Comparison of ENCODE assay signal across 26 cellular contexts in genomic region chr10:113713297-113713982, GRCh38. TPM values are rescaled to one million over a fixed set of nuclear protein-coding genes. Genes with fewer than 3 reads are reported as not detected.
DNase-seq lines count a peak whose midpoint lies in the region; ATAC-seq, FAIRE-seq and TF ChIP-seq lines count a peak whose summit lies in the region.
"Had no signal": no experiment of that assay in that cellular context is flagged by ENCODE, and none has a peak within 500 bp of the region (broad histone marks: within the 10 kb centered on the region; RNA-seq: fewer than 3 reads in every experiment).

No MANE protein-coding gene starts in this region.

- H3K27ac Mint-ChIP-seq in type B pancreatic cell, result no peak overlapping the region

- WGBS in stomach, 5 donors, result 32 to 69% (median 42%) methylated on average over 3 of the region's 3 CpGs

- no peaks in the 10 kb centered on the region for H3K27me3 ChIP-seq in Peyer's patch
- no peaks in the 10 kb centered on the region for H3K27me3 ChIP-seq in stomach
- H3K27me3 ChIP-seq in breast epithelium, result no peaks in the 10 kb centered on the region
- H3K27me3 ChIP-seq: BLaER1, SJSA1 had no signal

- no peaks in the 10 kb centered on the region for H3K27me3 Mint-ChIP-seq in type B pancreatic cell
- H3K27me3 Mint-ChIP-seq: CD4-positive, CD25-positive, alpha-beta regulatory T cell had no signal

- peaks cover 34% of the 10 kb centered on the region for H3K4me1 Mint-ChIP-seq in type B pancreatic cell (ENCODE audit: unreplicated experiment)

- ATAC-seq in esophagus mucosa, result peak; percentile 56
- ATAC-seq: HCT116 had no signal

- no peak overlapping the region for H3K4me3 Mint-ChIP-seq in type B pancreatic cell

- DNase-seq in NCI-H526 (lab: John Stamatoyannopoulos, UW), result peak; percentile 21 to 23
- no peak for DNase-seq in NCI-H526 treated with DMSO at 0.1 percent for 48 hours (lab: John Stamatoyannopoulos, UW)
- DNase-seq in Peyer's patch, result no peak
- no peak for DNase-seq in stomach
- no peak for DNase-seq in GM12892 (ENCODE audit: insufficient read length)
- no peak for DNase-seq in breast epithelium (ENCODE audit: low spot score in 2 of 2)
- DNase-seq in type B pancreatic cell (ENCODE audit: extremely low spot score, unreplicated experiment), result no peak
- DNase-seq: 8988T; CD4-positive, CD25-positive, alpha-beta regulatory T cell; DMS153; DND-41; Kasumi-1; NCI-H1105; NCI-H1436 treated with DMSO at 0.1 percent for 48 hours; NCI-H187 treated with DMSO at 0.1 percent for 48 hours; NCI-H2171 treated with DMSO at 0.1 percent for 48 hours; NCI-H345; PC-9; Right ventricle myocardium superior; RPMI8226 had no signal

- peaks cover 0 to 9% (median 0%) of the 10 kb centered on the region in 3 donors for H3K36me3 ChIP-seq in Peyer's patch
- H3K36me3 ChIP-seq in stomach, result peaks cover 0 to 38% (median 26%) of the 10 kb centered on the region in 4 donors
- H3K36me3 ChIP-seq in breast epithelium, result no peaks in the 10 kb centered on the region

- H3K36me3 Mint-ChIP-seq in type B pancreatic cell, result peaks cover 3% of the 10 kb centered on the region

- H3K9me3 Mint-ChIP-seq in type B pancreatic cell, result no peaks in the 10 kb centered on the region

- FAIRE-seq in GM12892 (lab: Jason Lieb, UNC), result no peak

- H3K9me3 ChIP-seq in Peyer's patch (no peaks in the 10 kb centered on the region), stomach (no peaks in the 10 kb centered on the region), breast epithelium (no peaks in the 10 kb centered on the region)
- H3K9me3 ChIP-seq: SJSA1 had no signal

- TF ChIP-seq POLR2A in Peyer's patch (IDR thresholded peaks at IDR 0.05), result no peak
- no peak for TF ChIP-seq POLR2A in stomach (IDR thresholded peaks at IDR 0.05)
- no peak for TF ChIP-seq POLR2A in GM12892 (IDR thresholded peaks at IDR 0.05; ENCODE audit: low read depth, low read length)
- no peak for TF ChIP-seq POLR2A in breast epithelium (IDR thresholded peaks at IDR 0.05)

- no peak for TF ChIP-seq EP300 in stomach (IDR thresholded peaks at IDR 0.05)

- intact Hi-C loops in stomach (cut with DNase I; ENCODE audit: low total_unique reads), result loop anchor here (10.0 kb wide), 1 partner anchor 381 kb away; no protein-coding TSS in a partner anchor
- intact Hi-C loops in breast epithelium (cut with DNase I; ENCODE audit: low total_unique reads), result loop anchor here (10.0 kb wide), 1 partner anchor 391 kb away; no protein-coding TSS in a partner anchor

- peaks cover 0 to 14% (median 0%) of the 10 kb centered on the region in 4 donors for H3K4me1 ChIP-seq in Peyer's patch
- peaks cover 24 to 59% (median 45%) of the 10 kb centered on the region in 4 donors for H3K4me1 ChIP-seq in stomach
- H3K4me1 ChIP-seq in breast epithelium, result peaks cover 0 to 6% of the 10 kb centered on the region in 2 donors

- peak overlapping the region in 3 of 4 donors; percentile 23 to 72 (median 24) for H3K27ac ChIP-seq in Peyer's patch
- H3K27ac ChIP-seq in stomach, result peak overlapping the region in 4 of 5 donors; percentile 14 to 59 (median 36)
- H3K27ac ChIP-seq in breast epithelium, result peak overlapping the region in 1 of 2 donors; percentile 54
- H3K27ac ChIP-seq: BLaER1, PC-9, SJSA1 had no signal

- H3K4me3 ChIP-seq in Peyer's patch (no peak overlapping the region), stomach (no peak overlapping the region), breast epithelium (no peak overlapping the region)
- H3K4me3 ChIP-seq: BLaER1, PC-9, SJSA1 had no signal

- no peak for TF ChIP-seq CTCF in Peyer's patch (IDR thresholded peaks at IDR 0.05)
- no peak for TF ChIP-seq CTCF in stomach (IDR thresholded peaks at IDR 0.05)
- TF ChIP-seq CTCF in breast epithelium (IDR thresholded peaks at IDR 0.05), result no peak
- TF ChIP-seq CTCF in type B pancreatic cell (conservative IDR thresholded peaks at IDR 0.05), result no peak

RNA-seq across cellular contexts. Expression of gene CASP7, which starts 33.7 kb away (rescaled TPM):
- 100 to 1,000 TPM in 3 of 4 donors, 10 to 100 TPM in 1; 47.9 to 144 (median 103) TPM for total RNA-seq in Peyer's patch
- total RNA-seq in esophagus mucosa, result 14.0 TPM
- total RNA-seq in stomach, result 10 to 100 TPM; 15.1 to 62.6 (median 20.4) TPM
- polyA plus RNA-seq in stomach, result 10 to 100 TPM; 20.2 to 77.9 (median 31.7) TPM
- polyA plus RNA-seq in GM12892 (2012; ENCODE audit: missing spikeins), result 20.4 TPM
- 10 to 100 TPM; 19.0 to 27.2 (median 24.3) TPM for total RNA-seq in breast epithelium
- total RNA-seq in type B pancreatic cell (ENCODE audit: low replicate concordance), result 27.5 and 37.8 TPM in 2 replicates

RNA-seq across cellular contexts. Expression of gene PLEKHS1, which starts 38.0 kb away (rescaled TPM):
- 100 to 1,000 TPM in 1 of 4 donors, 10 to 100 TPM in 3; 20.6 to 129 (median 50.4) TPM for total RNA-seq in Peyer's patch
- total RNA-seq in esophagus mucosa, result 1.0 TPM
- total RNA-seq in stomach, result 1 to 10 TPM in 4 of 5 donors, not detected in 1; 1.3 to 2.9 (median 1.7) TPM
- polyA plus RNA-seq in stomach, result 1 to 10 TPM in 2 of 3 donors, under 1 TPM in 1; 0.46 to 1.7 (median 1.1) TPM
- not detected for polyA plus RNA-seq in GM12892 (2012; ENCODE audit: missing spikeins)
- 10 to 100 TPM in 2 of 3 donors, not detected in 1; 23.6 to 30.0 TPM for total RNA-seq in breast epithelium
- total RNA-seq in type B pancreatic cell (ENCODE audit: low replicate concordance), result 0.12 and 0.45 TPM in 2 replicates
- total RNA-seq: Right ventricle myocardium superior had no signal
- polyA plus RNA-seq: AG04450; CD4-positive, CD25-positive, alpha-beta regulatory T cell had no signal

RNA-seq across cellular contexts. Expression of gene NRAP, which starts 49.6 kb away (rescaled TPM):
- total RNA-seq in Peyer's patch (not detected), esophagus mucosa (0.12 TPM), stomach (under 1 TPM in 1 of 5 donors, not detected in 4; 0.18 TPM), breast epithelium (not detected), type B pancreatic cell (ENCODE audit: low replicate concordance) (0.05 TPM in 1 of 2 replicates, not detected in the other)
- polyA plus RNA-seq in stomach, result under 1 TPM; 0.03 to 0.92 (median 0.19) TPM
- polyA plus RNA-seq in GM12892 (2012; ENCODE audit: missing spikeins), result not detected
- total RNA-seq: CD4-positive, CD25-positive, alpha-beta regulatory T cell; M059J; PC-9; SJSA1 had no signal
- polyA plus RNA-seq: AG04450; CD4-positive, CD25-positive, alpha-beta regulatory T cell had no signal

Comparison
In these comparisons a context has a peak if more than half of its experiments do, and no peak if none do; other contexts are left out.
1. DNase-seq: peak in NCI-H526 (2 of 2); none in NCI-H526 treated with DMSO at 0.1 percent for 48 hours (single experiment), Peyer's patch (0 of 3), stomach (single experiment), GM12892 (single experiment), breast epithelium (0 of 2) and type B pancreatic cell (single experiment).